1 cellular context compared by ENCODE assay signal in genomic region chr20:62516345-62516744, GRCh38.
TF ChIP-seq lines count a peak whose summit lies in the region.

No MANE protein-coding gene starts in this region.

TF ChIP-seq in HepG2, 621 proteins besides CTCF, POLR2A, EP300 and RAD21 (continued from another document and continues in another):
- TF ChIP-seq HNRNPL (IDR thresholded peaks at IDR 0.05; ENCODE audit: low read depth, low read length), result peak; percentile 76; the same call in 1 of the 2 replicates
- 0 out of 2 replicates have a peak, but pooled peaks have one; percentile 69 for TF ChIP-seq ZNF598 (CRISPR knock-in tag; IDR thresholded peaks at IDR 0.05; ENCODE audit: borderline replicate concordance)
- 0 out of 2 replicates have a peak, but pooled peaks have one; percentile 30 for TF ChIP-seq ZNF512B (CRISPR knock-in tag; IDR thresholded peaks at IDR 0.05; ENCODE audit: borderline replicate concordance)
- TF ChIP-seq SAP130 (CRISPR knock-in tag; IDR thresholded peaks at IDR 0.05; ENCODE audit: low read depth), result 0 out of 2 replicates have a peak, but pooled peaks have one; percentile 18
- TF ChIP-seq TFAP4 (IDR thresholded peaks at IDR 0.05; ENCODE audit: borderline replicate concordance, low read depth), result peak; percentile 62; the same call in 1 of the 2 replicates
- TF ChIP-seq MXI1 (IDR thresholded peaks at IDR 0.05; ENCODE audit: borderline replicate concordance, low read depth, low read length), result 0 out of 3 replicates have a peak, but pooled peaks have one; percentile 24
- peak; percentile 88 for TF ChIP-seq KDM2A (CRISPR knock-in tag; IDR thresholded peaks at IDR 0.05; ENCODE audit: borderline replicate concordance, low read depth)
- TF ChIP-seq STAG1 (CRISPR knock-in tag; IDR thresholded peaks at IDR 0.05), result peak; percentile 90
- no peak for TF ChIP-seq ISX (CRISPR knock-in tag; conservative IDR thresholded peaks at IDR 0.05)
- peak; percentile 49; the same call in 1 of the 2 replicates for TF ChIP-seq BORCS8-MEF2B (CRISPR knock-in tag; IDR thresholded peaks at IDR 0.05)
- TF ChIP-seq UBTF (CRISPR knock-in tag; IDR thresholded peaks at IDR 0.05), result 0 out of 2 replicates have a peak, but pooled peaks have one; percentile 36
- TF ChIP-seq MYC (CRISPR knock-in tag; IDR thresholded peaks at IDR 0.05; ENCODE audit: borderline replicate concordance), result peak; percentile 18; the same call in 1 of the 2 replicates
- TF ChIP-seq ZNF772 (CRISPR knock-in tag; IDR thresholded peaks at IDR 0.05), result 0 out of 2 replicates have a peak, but pooled peaks have one; percentile 29
- no peak for TF ChIP-seq MAZ (IDR thresholded peaks at IDR 0.05; ENCODE audit: borderline replicate concordance, low read depth, low read length)
- TF ChIP-seq MAZ (CRISPR knock-in tag; IDR thresholded peaks at IDR 0.05; ENCODE audit: low read depth), result peak; percentile 70
- TF ChIP-seq ZNF274 (CRISPR knock-in tag; IDR thresholded peaks at IDR 0.05), result 0 out of 2 replicates have a peak, but pooled peaks have one; percentile 48
- no peak for TF ChIP-seq ZNF660 (CRISPR knock-in tag; IDR thresholded peaks at IDR 0.05; ENCODE audit: borderline replicate concordance, low read depth)
- TF ChIP-seq LBX2 (CRISPR knock-in tag; IDR thresholded peaks at IDR 0.05; ENCODE audit: borderline replicate concordance), result peak; percentile 64; the same call in 1 of the 2 replicates
- no peak for TF ChIP-seq ZBTB40 (IDR thresholded peaks at IDR 0.05)
- 0 out of 2 replicates have a peak, but pooled peaks have one; percentile 35 for TF ChIP-seq ZBTB40 (CRISPR knock-in tag; IDR thresholded peaks at IDR 0.05)
- 0 out of 2 replicates have a peak, but pooled peaks have one; percentile 19 for TF ChIP-seq RFXAP (CRISPR knock-in tag; IDR thresholded peaks at IDR 0.05; ENCODE audit: borderline replicate concordance)
- peak; percentile 76 for TF ChIP-seq SMC3 (IDR thresholded peaks at IDR 0.05; ENCODE audit: low read length)
- peak; percentile 12; the same call in 1 of the 2 replicates for TF ChIP-seq THAP9 (CRISPR knock-in tag; IDR thresholded peaks at IDR 0.05; ENCODE audit: borderline replicate concordance)
- no peak for TF ChIP-seq NCOR1 (IDR thresholded peaks at IDR 0.05; ENCODE audit: borderline replicate concordance, low read length)
- peak; percentile 38 for TF ChIP-seq AGO1 (IDR thresholded peaks at IDR 0.05; ENCODE audit: low read depth, low read length, poor library complexity, severe bottlenecking)
- 0 out of 2 replicates have a peak, but pooled peaks have one; percentile 26 for TF ChIP-seq CSRNP1 (CRISPR knock-in tag; IDR thresholded peaks at IDR 0.05)
- TF ChIP-seq RXRA (CRISPR knock-in tag; IDR thresholded peaks at IDR 0.05), result peak; percentile 40; the same call in 1 of the 2 replicates
- 0 out of 2 replicates have a peak, but pooled peaks have one; percentile 30 for TF ChIP-seq EED (CRISPR knock-in tag; IDR thresholded peaks at IDR 0.05)
- TF ChIP-seq REPIN1 (CRISPR knock-in tag; IDR thresholded peaks at IDR 0.05; ENCODE audit: borderline replicate concordance, low read depth), result peak; percentile 46; the same call in 1 of the 2 replicates
- peak; percentile 46 for TF ChIP-seq RBM39 (IDR thresholded peaks at IDR 0.05; ENCODE audit: low read depth, low read length, poor library complexity, severe bottlenecking)
